Comparison of ENCODE assay signal across 8 cellular contexts in genomic region chr6:32843321-32843978, GRCh38. TPM values are rescaled to one million over a fixed set of nuclear protein-coding genes. Genes with fewer than 3 reads are reported as not detected.
DNase-seq lines count a peak whose midpoint lies in the region; ATAC-seq and TF ChIP-seq lines count a peak whose summit lies in the region.

No MANE protein-coding gene starts in this region.

- H3K9ac ChIP-seq in PC-3 (ENCODE audit: low read length), result peak overlapping the region; percentile 65

- no peaks in the 10 kb centered on the region for H3K9me2 ChIP-seq in PC-3 (replicated peaks; ENCODE audit: low read length)

- WGBS in ovary, 3 donors, result 6 to 7% (median 7%) methylated on average over 28 of the region's 28 CpGs

- no peaks in the 10 kb centered on the region for H3F3A ChIP-seq in PC-3 (ENCODE audit: low read length, unreplicated experiment)

- TF ChIP-seq EP300 in ovary (IDR thresholded peaks at IDR 0.05), result no peak

- H3K4me1 ChIP-seq in PC-3 (ENCODE audit: insufficient read depth, low read length) (peaks cover 8% of the 10 kb centered on the region; the same call in 1 of the 2 replicates), ovary (ENCODE audit: insufficient read depth) (peaks cover 5% of the 10 kb centered on the region)

- no peaks in the 10 kb centered on the region for H3K79me2 ChIP-seq in PC-3 (ENCODE audit: low read length)

- POLR2A ChIA-PET in PC-3 (lab: Charles Lee; ENCODE audit: unreplicated experiment), result interaction anchor here (1.1 kb wide), 1 partner anchor 10 kb away, joined by 3 read pairs; the partner anchor contains the start of gene TAP1

- no peak for TF ChIP-seq POLR2A in ovary (IDR thresholded peaks at IDR 0.05)

- H2AFZ ChIP-seq in PC-3 (ENCODE audit: low read length), result peak overlapping the region; percentile 99

- CTCF ChIA-PET in PC-3 (lab: Charles Lee), result no interaction called here

- H3K4me3 ChIP-seq in PC-3 (ENCODE audit: low read length) (peak overlapping the region; percentile 96), epithelial cell of proximal tubule (ENCODE audit: low read depth, low read length) (peak overlapping the region; percentile 71), ovary (peak overlapping the region; percentile 73)

- DNase-seq in NCI-H345 (lab: John Stamatoyannopoulos, UW) (peak; percentile 22), NCI-H345 treated with DMSO at 0.1 percent for 48 hours (lab: John Stamatoyannopoulos, UW; ENCODE audit: unreplicated experiment) (no peak), PC-3 (no peak), epithelial cell of proximal tubule (ENCODE audit: low read depth) (no peak), ovary (peak in 2 of 5 donors; percentile 65 to 67), Ammon's horn (ENCODE audit: low spot score) (no peak)

- H3K36me3 ChIP-seq in PC-3 (ENCODE audit: low read depth, low read length) (no peaks in the 10 kb centered on the region), ovary (no peaks in the 10 kb centered on the region)

- H3K27me3 ChIP-seq in PC-3 (ENCODE audit: low read length) (no peaks in the 10 kb centered on the region), ovary (no peaks in the 10 kb centered on the region)

- TF ChIP-seq CTCF in PC-3 (conservative IDR thresholded peaks at IDR 0.05; ENCODE audit: low read depth, low read length) (no peak), epithelial cell of proximal tubule (conservative IDR thresholded peaks at IDR 0.05; ENCODE audit: low read depth, low read length) (no peak), ovary (IDR thresholded peaks at IDR 0.05) (no peak)

- peak overlapping the region; percentile 94 for H3K4me2 ChIP-seq in PC-3 (ENCODE audit: low read length)

- intact Hi-C loops in PC-3 (cut with micrococcal nuclease), result no loop called here
- intact Hi-C loops in ovary (cut with DNase I), result no loop called here

- ATAC-seq in PC-3 (no peak), HG03342 (IDR thresholded peaks at IDR 0.05; ENCODE audit: unreplicated experiment) (no peak), HG03378 (IDR thresholded peaks at IDR 0.05; ENCODE audit: unreplicated experiment) (no peak)

- no peaks in the 10 kb centered on the region for H4K20me1 ChIP-seq in PC-3 (ENCODE audit: low read length)

- no peaks in the 10 kb centered on the region for H3K9me3 ChIP-seq in PC-3 (ENCODE audit: low read length)
- H3K9me3 ChIP-seq in ovary, result no peaks in the 10 kb centered on the region

- BruUV-seq in PC-3 (replicated peaks; lab: Mats Ljungman, UMichigan), result TSS peak; percentile 45

- H3K27ac ChIP-seq in PC-3 (ENCODE audit: low read length), result no peak overlapping the region
- H3K27ac ChIP-seq in ovary, result peak overlapping the region; percentile 91 to 92

RNA-seq across cellular contexts. Expression of gene PSMB8, which starts 0.4 kb away (rescaled TPM):
- total RNA-seq in PC-3 (2014; rRNA removed) (21.2 and 31.6 TPM in 2 replicates), epithelial cell of proximal tubule (75.1 and 84.4 TPM in 2 replicates), ovary (10 to 100 TPM; 28.9 to 44.8 (median 36.0) TPM)
- polyA plus RNA-seq in ovary, result 100 to 1,000 TPM in 1 of 2 donors, 10 to 100 TPM in 1; 62.2 to 103 TPM

RNA-seq across cellular contexts. Expression of gene TAP2, which starts 4.9 kb away (rescaled TPM):
- total RNA-seq in PC-3 (2014; rRNA removed), result 90.5 and 93.0 TPM in 2 replicates
- total RNA-seq in epithelial cell of proximal tubule, result 23.6 and 29.4 TPM in 2 replicates
- 10 to 100 TPM in 6 of 7 donors, 1 to 10 TPM in 1; 8.9 to 23.8 (median 18.6) TPM for total RNA-seq in ovary
- 10 to 100 TPM; 13.9 to 16.5 TPM for polyA plus RNA-seq in ovary

RNA-seq across cellular contexts. Expression of gene TAP1, which starts 10.1 kb away (rescaled TPM):
- total RNA-seq in PC-3 (2014; rRNA removed) (15.8 and 19.4 TPM in 2 replicates), epithelial cell of proximal tubule (50.7 and 54.5 TPM in 2 replicates), ovary (10 to 100 TPM; 17.7 to 30.7 (median 23.3) TPM)
- 10 to 100 TPM; 22.7 to 48.4 TPM for polyA plus RNA-seq in ovary

RNA-seq across cellular contexts. Expression of gene PSMB9, which starts 10.5 kb away (rescaled TPM):
- 0.40 and 1.5 TPM in 2 replicates for total RNA-seq in PC-3 (2014; rRNA removed)
- 20.5 and 24.3 TPM in 2 replicates for total RNA-seq in epithelial cell of proximal tubule
- 10 to 100 TPM in 6 of 7 donors, 1 to 10 TPM in 1; 9.5 to 28.3 (median 20.4) TPM for total RNA-seq in ovary
- polyA plus RNA-seq in ovary, result 10 to 100 TPM; 23.6 to 30.7 TPM

RNA-seq across cellular contexts. Expression of gene HLA-DOB, which starts 26.6 kb away (rescaled TPM):
- 0.29 and 0.63 TPM in 2 replicates for total RNA-seq in PC-3 (2014; rRNA removed)
- total RNA-seq in epithelial cell of proximal tubule, result 0.58 TPM in 1 of 2 replicates, not detected in the other
- 1 to 10 TPM in 2 of 7 donors, under 1 TPM in 4, not detected in 1; 0.28 to 4.6 (median 0.73) TPM for total RNA-seq in ovary
- 1 to 10 TPM in 1 of 2 donors, under 1 TPM in 1; 0.24 to 1.6 TPM for polyA plus RNA-seq in ovary
